Comparison of ENCODE assay signal across 8 cellular contexts in genomic region chr1:28642847-28643635, GRCh38. TPM values are rescaled to one million over a fixed set of nuclear protein-coding genes. Genes with fewer than 3 reads are reported as not detected.
A peak's percentile ranks its signal among the peaks of the same experiment; 100 is the strongest.
DNase-seq lines count a peak whose midpoint lies in the region; ATAC-seq lines count a peak whose summit lies in the region.

TSS of gene TAF12 (minus strand) at chr1:28643067. CDS start at chr1:28622081, 20,986 bp downstream.

- H2AK5ac ChIP-seq in mesenchymal stem cell (ENCODE audit: low read length, severe bottlenecking): peak within 1 kb of the TSS; percentile 99

- no peaks in the 10 kb centered on the region for H3K9me3 ChIP-seq in effector memory CD4-positive, alpha-beta T cell (ENCODE audit: control insufficient read depth, low read length)
- H3K9me3 ChIP-seq in mesenchymal stem cell (ENCODE audit: control insufficient read depth, low read length): no peaks in the 10 kb centered on the region

- ATAC-seq in GM19467 (IDR thresholded peaks at IDR 0.05; ENCODE audit: unreplicated experiment): peak; percentile 76

- no peaks in the 10 kb centered on the region for H3K27me3 ChIP-seq in effector memory CD4-positive, alpha-beta T cell (replicated peaks; ENCODE audit: control insufficient read depth, insufficient read depth, low read length, poor library complexity, severe bottlenecking)
- no peaks in the 10 kb centered on the region for H3K27me3 ChIP-seq in mesenchymal stem cell (ENCODE audit: control insufficient read depth in 1 of 2, insufficient read depth in 1 of 2, low read length in 2 of 2)

- H2BK120ac ChIP-seq in mesenchymal stem cell (ENCODE audit: low read depth, low read length): no peak within 1 kb of the TSS

- peak within 1 kb of the TSS; percentile 76 to 98 for H3K4ac ChIP-seq in mesenchymal stem cell (ENCODE audit: low read depth in 1 of 2, low read length in 2 of 2)

- H3K36me3 ChIP-seq in effector memory CD4-positive, alpha-beta T cell (ENCODE audit: control insufficient read depth, insufficient read depth, low read length): no peaks in the 10 kb centered on the region
- H3K36me3 ChIP-seq in mesenchymal stem cell (ENCODE audit: control insufficient read depth in 1 of 2, insufficient read depth in 2 of 2, low read depth in 1 of 2, low read length in 2 of 2): peaks cover 0 to 7% of the 10 kb centered on the region in 2 experiments

- peak within 1 kb of the TSS; percentile 79 for H4K8ac ChIP-seq in mesenchymal stem cell (ENCODE audit: low read length)

- WGBS in mesenchymal stem cell: 10% methylated on average over 36 of the region's 49 CpGs

- peak within 1 kb of the TSS in 1 of 2 experiments; percentile 95 for H3K23ac ChIP-seq in mesenchymal stem cell (ENCODE audit: low read length in 2 of 2)

- H2BK12ac ChIP-seq in mesenchymal stem cell (ENCODE audit: low read length in 2 of 2): peak within 1 kb of the TSS in 1 of 2 experiments; percentile 71

- H3K79me1 ChIP-seq in mesenchymal stem cell (replicated peaks; ENCODE audit: low read length, poor library complexity, severe bottlenecking): peaks cover 1% of the 10 kb centered on the region

- peaks cover 18% of the 10 kb centered on the region for H3K4me1 ChIP-seq in effector memory CD4-positive, alpha-beta T cell (ENCODE audit: control insufficient read depth, insufficient read depth, low read length, poor library complexity, severe bottlenecking)
- H3K4me1 ChIP-seq in mesenchymal stem cell (ENCODE audit: control insufficient read depth, insufficient read depth, low read depth, low read length): peaks cover 11% of the 10 kb centered on the region

- peak; percentile 99 for DNase-seq in COLO668 (lab: John Stamatoyannopoulos, UW; ENCODE audit: unreplicated experiment)
- peak; percentile 83 for DNase-seq in HS-5 (ENCODE audit: low read depth)
- DNase-seq in NK-92 (lab: John Stamatoyannopoulos, UW; ENCODE audit: unreplicated experiment): peak; percentile 45
- DNase-seq in activated CD8-positive, alpha-beta memory T cell treated with anti-CD3 and anti-CD28 coated beads for 24 hours: peak; percentile 95
- peak; percentile 88 to 91 (median 88) for DNase-seq in effector memory CD4-positive, alpha-beta T cell
- DNase-seq in mesenchymal stem cell: peak; percentile 95
- peak; percentile 88 for DNase-seq in stimulated activated CD8-positive, alpha-beta memory T cell treated with anti-CD3 and anti-CD28 coated beads, Interleukin-12 subunit alpha, Interleukin-12 subunit beta, amount 100 ng/mL, for 4 hours (ENCODE audit: low read depth)

- peak within 1 kb of the TSS; percentile 85 for H3K27ac ChIP-seq in effector memory CD4-positive, alpha-beta T cell (ENCODE audit: insufficient read depth, low read length, poor library complexity, severe bottlenecking)
- H3K27ac ChIP-seq in mesenchymal stem cell (ENCODE audit: low read length, poor library complexity, severe bottlenecking): peak within 1 kb of the TSS; percentile 95

- no peak within 1 kb of the TSS for H2BK15ac ChIP-seq in mesenchymal stem cell (ENCODE audit: low read depth, poor library complexity, severe bottlenecking)

- peak within 1 kb of the TSS in 1 of 2 experiments; percentile 97 for H3K14ac ChIP-seq in mesenchymal stem cell (ENCODE audit: low read length in 2 of 2)

- peak within 1 kb of the TSS; percentile 87 for H3K4me3 ChIP-seq in effector memory CD4-positive, alpha-beta T cell (ENCODE audit: insufficient read depth, low read depth, low read length, poor library complexity, severe bottlenecking)
- peak within 1 kb of the TSS; percentile 86 to 89 for H3K4me3 ChIP-seq in mesenchymal stem cell (ENCODE audit: insufficient read depth in 1 of 2, low read depth in 1 of 2, low read length in 2 of 2)

- H2BK5ac ChIP-seq in mesenchymal stem cell (ENCODE audit: low read depth, low read length, poor library complexity, severe bottlenecking): peak within 1 kb of the TSS; percentile 58

- H3K9ac ChIP-seq in mesenchymal stem cell (ENCODE audit: low read length): peak within 1 kb of the TSS; percentile 94

- H3K18ac ChIP-seq in mesenchymal stem cell (ENCODE audit: low read depth in 1 of 2, low read length in 2 of 2): peak within 1 kb of the TSS; percentile 65 to 97

- H3K4me2 ChIP-seq in mesenchymal stem cell (ENCODE audit: low read length, poor library complexity, severe bottlenecking): peak within 1 kb of the TSS; percentile 77

- peak within 1 kb of the TSS; percentile 1 for H4K91ac ChIP-seq in mesenchymal stem cell (ENCODE audit: low read length)

- H2AFZ ChIP-seq in mesenchymal stem cell (ENCODE audit: low read depth, low read length): peak within 1 kb of the TSS; percentile 93

RNA-seq across cellular contexts. Expression of gene TAF12, which starts in this region (rescaled TPM):
- 41.7 TPM for polyA plus RNA-seq in mesenchymal stem cell (2013, experiment 1 of 2)
- 41.4 TPM for polyA plus RNA-seq in mesenchymal stem cell (2013, experiment 2 of 2)

Comparison
In these comparisons a context has a peak if more than half of its experiments do, and no peak if none do; other contexts are left out.
1. Peak in every context shown above with its lines: DNase-seq, ATAC-seq, H3K4me3 ChIP-seq and H3K27ac ChIP-seq.
2. DNase-seq: peak in every context shown above with its lines; median percentile 99 in COLO668; 95 in activated CD8-positive, alpha-beta memory T cell treated with anti-CD3 and anti-CD28 coated beads for 24 hours; 95 in mesenchymal stem cell; 88 in effector memory CD4-positive, alpha-beta T cell; 88 in stimulated activated CD8-positive, alpha-beta memory T cell treated with anti-CD3 and anti-CD28 coated beads, Interleukin-12 subunit alpha, Interleukin-12 subunit beta, amount 100 ng/mL, for 4 hours; 83 in HS-5; 45 in NK-92.